In genomic region chr10:100913470-100913865, GRCh38 we compare ENCODE assay signal across 8 cellular contexts. TPM values are rescaled to one million over a fixed set of nuclear protein-coding genes. Genes with fewer than 3 reads are reported as not detected.
DNase-seq lines count a peak whose midpoint lies in the region; ATAC-seq and TF ChIP-seq lines count a peak whose summit lies in the region.

No MANE protein-coding gene starts in this region.

- POLR2A ChIA-PET in CD8-positive, alpha-beta memory T cell (lab: Charles Lee), result no interaction called here
- POLR2A ChIA-PET in PC-9 (lab: Charles Lee; ENCODE audit: unreplicated experiment), result interaction anchor here (0.6 to 0.7 kb wide), 2 partner anchors 15 to 32 kb away, joined by 3 to 4 read pairs; no protein-coding TSS in a partner anchor

- CTCF ChIA-PET in CD8-positive, alpha-beta memory T cell (lab: Charles Lee), result interaction anchor here (1.8 kb wide), 1 partner anchor 101 kb away, joined by 5 read pairs; no protein-coding TSS in a partner anchor
- CTCF ChIA-PET in PC-9 (lab: Charles Lee), result no interaction called here

- H3K27me3 ChIP-seq in CD8-positive, alpha-beta memory T cell (ENCODE audit: insufficient read depth, low read length, poor library complexity, severe bottlenecking), result no peaks in the 10 kb centered on the region
- no peaks in the 10 kb centered on the region for H3K27me3 ChIP-seq in PC-9 (ENCODE audit: insufficient read depth, low read depth)

- intact Hi-C loops in PC-9 (cut with micrococcal nuclease; ENCODE audit: unreplicated experiment), result no loop called here

- DNase-seq in CD8-positive, alpha-beta memory T cell, result peak in 1 of 5 donors; percentile 48
- DNase-seq in PC-9 (no peak), endothelial cell (ENCODE audit: low spot score) (no peak), osteocyte (ENCODE audit: extremely low spot score, unreplicated experiment) (no peak), NCI-H774 (lab: John Stamatoyannopoulos, UW) (no peak), NCI-H2107 treated with DMSO at 0.1 percent for 48 hours (lab: John Stamatoyannopoulos, UW; ENCODE audit: unreplicated experiment) (no peak)
- no peak for DNase-seq in activated effector memory CD4-positive, alpha-beta T cell treated with Interleukin-2 at 50 U/mL for 16 hours

- H3K4me1 ChIP-seq in CD8-positive, alpha-beta memory T cell (ENCODE audit: insufficient read depth, low read length), result peaks cover 22% of the 10 kb centered on the region
- peaks cover 12% of the 10 kb centered on the region for H3K4me1 ChIP-seq in PC-9 (replicated peaks; ENCODE audit: insufficient read depth)

- H3F3A ChIP-seq in PC-9 (ENCODE audit: insufficient read depth, low read depth), result no peaks in the 10 kb centered on the region

- no peak for ATAC-seq in HG02798 (IDR thresholded peaks at IDR 0.05; ENCODE audit: poor library complexity, unreplicated experiment)

- H3K36me3 Mint-ChIP-seq in CD8-positive, alpha-beta memory T cell, result peaks cover 5 to 38% (median 12%) of the 10 kb centered on the region in 3 donors
- H3K36me3 Mint-ChIP-seq in endothelial cell (ENCODE audit: low read depth, unreplicated experiment), result peaks cover 5% of the 10 kb centered on the region
- peaks cover 15% of the 10 kb centered on the region for H3K36me3 Mint-ChIP-seq in osteocyte (ENCODE audit: unreplicated experiment)

- no peaks in the 10 kb centered on the region for H3K27me3 Mint-ChIP-seq in CD8-positive, alpha-beta memory T cell
- peaks cover 3% of the 10 kb centered on the region for H3K27me3 Mint-ChIP-seq in endothelial cell (ENCODE audit: unreplicated experiment)
- no peaks in the 10 kb centered on the region for H3K27me3 Mint-ChIP-seq in osteocyte (ENCODE audit: unreplicated experiment)

- no peak for TF ChIP-seq CTCF in PC-9 (conservative IDR thresholded peaks at IDR 0.05)
- TF ChIP-seq CTCF in endothelial cell (IDR thresholded peaks at IDR 0.05; ENCODE audit: unreplicated experiment), result no peak
- TF ChIP-seq CTCF in osteocyte (IDR thresholded peaks at IDR 0.05), result no peak

- no TSS peak for BruUV-seq in PC-9 (replicated peaks; lab: Mats Ljungman, UMichigan)

- H3K4me2 ChIP-seq in PC-9, result peak overlapping the region; percentile 72

- H3K4me3 ChIP-seq in CD8-positive, alpha-beta memory T cell (ENCODE audit: low read length), result peak overlapping the region; percentile 94
- H3K4me3 ChIP-seq in PC-9, result peak overlapping the region; percentile 89

- peak overlapping the region; percentile 97 to 100 (median 100) for H3K4me3 Mint-ChIP-seq in CD8-positive, alpha-beta memory T cell
- H3K4me3 Mint-ChIP-seq in endothelial cell (ENCODE audit: unreplicated experiment) (peak overlapping the region; percentile 98), osteocyte (ENCODE audit: unreplicated experiment) (peak overlapping the region; percentile 96)

- peaks cover 19% of the 10 kb centered on the region for H3K79me2 ChIP-seq in PC-9 (ENCODE audit: low read depth)

- 0 out of 2 replicates have a peak overlapping the region, but pooled peaks have one; percentile 96 for H2AFZ ChIP-seq in PC-9

- H3K9me2 ChIP-seq in PC-9 (ENCODE audit: insufficient read depth), result no peaks in the 10 kb centered on the region

- peak overlapping the region; percentile 74 to 98 (median 98) for H3K27ac Mint-ChIP-seq in CD8-positive, alpha-beta memory T cell
- no peak overlapping the region for H3K27ac Mint-ChIP-seq in endothelial cell (ENCODE audit: unreplicated experiment)
- peak overlapping the region; percentile 94 for H3K27ac Mint-ChIP-seq in osteocyte (ENCODE audit: unreplicated experiment)

- H3K4me1 Mint-ChIP-seq in CD8-positive, alpha-beta memory T cell, result peaks cover 36 to 52% (median 47%) of the 10 kb centered on the region in 3 donors
- H3K4me1 Mint-ChIP-seq in endothelial cell (ENCODE audit: unreplicated experiment) (peaks cover 46% of the 10 kb centered on the region), osteocyte (ENCODE audit: unreplicated experiment) (peaks cover 39% of the 10 kb centered on the region)

- peaks cover 12% of the 10 kb centered on the region for H4K20me1 ChIP-seq in PC-9 (ENCODE audit: insufficient read depth)

- peak overlapping the region; percentile 85 for H3K27ac ChIP-seq in CD8-positive, alpha-beta memory T cell (ENCODE audit: low read depth, low read length)
- H3K27ac ChIP-seq in PC-9, result no peak overlapping the region

- H3K9me3 Mint-ChIP-seq in CD8-positive, alpha-beta memory T cell, result no peaks in the 10 kb centered on the region
- H3K9me3 Mint-ChIP-seq in endothelial cell (ENCODE audit: unreplicated experiment) (no peaks in the 10 kb centered on the region), osteocyte (ENCODE audit: unreplicated experiment) (no peaks in the 10 kb centered on the region)

- H3K9me3 ChIP-seq in CD8-positive, alpha-beta memory T cell (ENCODE audit: low read length), result no peaks in the 10 kb centered on the region
- no peaks in the 10 kb centered on the region for H3K9me3 ChIP-seq in PC-9 (ENCODE audit: insufficient read depth, low read depth)

- H3K36me3 ChIP-seq in CD8-positive, alpha-beta memory T cell (ENCODE audit: insufficient read depth, low read length), result peaks cover 13% of the 10 kb centered on the region
- H3K36me3 ChIP-seq in PC-9 (ENCODE audit: low read depth), result 0 out of 2 replicates have a peak, but pooled peaks cover 5% of the 10 kb centered on the region

RNA-seq across cellular contexts. Expression of gene SLF2, which starts 0.7 kb away (rescaled TPM):
- 10 to 100 TPM; 35.4 to 36.1 TPM for total RNA-seq in CD8-positive, alpha-beta memory T cell
- 13.9 TPM for polyA plus RNA-seq in CD8-positive, alpha-beta memory T cell
- 13.6 and 17.1 TPM in 2 replicates for total RNA-seq in PC-9 (2021)
- 31.2 TPM for total RNA-seq in endothelial cell (ENCODE audit: unreplicated experiment)
- total RNA-seq in osteocyte, result 27.7 and 28.3 TPM in 2 replicates

RNA-seq across cellular contexts. Expression of gene SEMA4G, which starts 55.8 kb away (rescaled TPM):
- total RNA-seq in CD8-positive, alpha-beta memory T cell, result under 1 TPM; 0.49 to 0.57 TPM
- polyA plus RNA-seq in CD8-positive, alpha-beta memory T cell, result 0.06 TPM
- 0.70 and 0.83 TPM in 2 replicates for total RNA-seq in PC-9 (2021)
- 8.0 TPM for total RNA-seq in endothelial cell (ENCODE audit: unreplicated experiment)
- 6.3 and 7.1 TPM in 2 replicates for total RNA-seq in osteocyte
